In genomic region chr4:145843148-145843547, GRCh38 we compare ENCODE assay signal across 11 cellular contexts.
DNase-seq lines count a peak whose midpoint lies in the region; TF ChIP-seq lines count a peak whose summit lies in the region.
"Had no signal": no experiment of that assay in that cellular context is flagged by ENCODE, and none has a peak within 500 bp of the region (broad histone marks: within the 10 kb centered on the region; RNA-seq: fewer than 3 reads in every experiment).

No MANE protein-coding gene starts in this region.

- peaks cover 52% of the 10 kb centered on the region for H3K36me3 Mint-ChIP-seq in osteocyte (ENCODE audit: unreplicated experiment)
- peaks cover 90% of the 10 kb centered on the region for H3K36me3 Mint-ChIP-seq in activated T-cell treated with anti-CD3 and anti-CD28 coated beads, Interleukin-2, amount 50 U/mL, for 24 hours (ENCODE audit: low read depth)
- H3K36me3 Mint-ChIP-seq: IgD-negative memory B cell had no signal

- no peaks in the 10 kb centered on the region for H3K27me3 Mint-ChIP-seq in osteocyte (ENCODE audit: unreplicated experiment)
- no peaks in the 10 kb centered on the region for H3K27me3 Mint-ChIP-seq in activated T-cell treated with anti-CD3 and anti-CD28 coated beads, Interleukin-2, amount 50 U/mL, for 24 hours
- H3K27me3 Mint-ChIP-seq: IgD-negative memory B cell had no signal

- no peaks in the 10 kb centered on the region for H3K9me2 ChIP-seq in PC-9 (ENCODE audit: insufficient read depth)

- no TSS peak for BruUV-seq in PC-9 (replicated peaks; lab: Mats Ljungman, UMichigan)

- no peaks in the 10 kb centered on the region for H3K79me2 ChIP-seq in PC-9 (ENCODE audit: low read depth)

- no peak overlapping the region for H2AFZ ChIP-seq in PC-9

- peak overlapping the region; percentile 65 for H3K27ac ChIP-seq in PC-9
- H3K27ac ChIP-seq: uterus had no signal

- H3K4me1 Mint-ChIP-seq in osteocyte (ENCODE audit: unreplicated experiment) = peaks cover 28% of the 10 kb centered on the region
- H3K4me1 Mint-ChIP-seq in activated T-cell treated with anti-CD3 and anti-CD28 coated beads, Interleukin-2, amount 50 U/mL, for 24 hours (ENCODE audit: low read depth) = peaks cover 36% of the 10 kb centered on the region

- CTCF ChIA-PET in PC-9 (lab: Charles Lee) = no interaction called here

- POLR2A ChIA-PET in PC-9 (lab: Charles Lee; ENCODE audit: unreplicated experiment) = interaction anchor here (0.7 kb wide), 1 partner anchor 158 kb away, joined by 5 read pairs; no protein-coding TSS in a partner anchor

- H3K9me3 Mint-ChIP-seq in osteocyte (ENCODE audit: unreplicated experiment) = no peaks in the 10 kb centered on the region
- no peaks in the 10 kb centered on the region for H3K9me3 Mint-ChIP-seq in activated T-cell treated with anti-CD3 and anti-CD28 coated beads, Interleukin-2, amount 50 U/mL, for 24 hours
- H3K9me3 Mint-ChIP-seq: IgD-negative memory B cell had no signal

- no peaks in the 10 kb centered on the region for H3F3A ChIP-seq in PC-9 (ENCODE audit: insufficient read depth, low read depth)

- no peaks in the 10 kb centered on the region for H3K27me3 ChIP-seq in PC-9 (ENCODE audit: insufficient read depth, low read depth)
- H3K27me3 ChIP-seq: uterus had no signal

- DNase-seq in GM03348 (ENCODE audit: low spot score) (peak; percentile 74), PC-9 (no peak), dermis microvascular lymphatic vessel endothelial cell (ENCODE audit: low read depth in 2 of 2) (peak; percentile 41 to 83), osteocyte (ENCODE audit: extremely low spot score, unreplicated experiment) (no peak), NCI-H748 treated with DMSO at 0.1 percent for 48 hours (lab: John Stamatoyannopoulos, UW) (no peak), CD1c-positive myeloid dendritic cell (ENCODE audit: extremely low spot score) (no peak)
- DNase-seq in activated T-cell treated with anti-CD3 and anti-CD28 coated beads, Interleukin-2, amount 50 U/mL, for 24 hours = no peak
- DNase-seq: activated effector memory CD4-positive, alpha-beta T cell treated with anti-CD3 and anti-CD28 coated beads, Interleukin-2, amount 50 U/mL, for 16 hours; RPMI8226; uterus had no signal

- H3K36me3 ChIP-seq in PC-9 (ENCODE audit: low read depth) = 0 out of 2 replicates have a peak, but pooled peaks cover 4% of the 10 kb centered on the region
- H3K36me3 ChIP-seq: uterus had no signal

- H3K9me3 ChIP-seq in PC-9 (ENCODE audit: insufficient read depth, low read depth) = no peaks in the 10 kb centered on the region
- H3K9me3 ChIP-seq: uterus had no signal

- intact Hi-C loops in PC-9 (cut with micrococcal nuclease; ENCODE audit: unreplicated experiment) = no loop called here

- 0 out of 2 replicates have a peak, but pooled peaks cover 5% of the 10 kb centered on the region for H3K4me1 ChIP-seq in PC-9 (replicated peaks; ENCODE audit: insufficient read depth)
- H3K4me1 ChIP-seq: uterus had no signal

- H3K4me3 ChIP-seq in PC-9 = no peak overlapping the region
- H3K4me3 ChIP-seq: uterus had no signal

- H4K20me1 ChIP-seq in PC-9 (ENCODE audit: insufficient read depth) = no peaks in the 10 kb centered on the region

- peak overlapping the region; percentile 45 for H3K27ac Mint-ChIP-seq in osteocyte (ENCODE audit: unreplicated experiment)
- no peak overlapping the region for H3K27ac Mint-ChIP-seq in activated T-cell treated with anti-CD3 and anti-CD28 coated beads, Interleukin-2, amount 50 U/mL, for 24 hours

- peak overlapping the region; percentile 19; the same call in 1 of the 2 replicates for H3K4me2 ChIP-seq in PC-9

- TF ChIP-seq CTCF in PC-9 (conservative IDR thresholded peaks at IDR 0.05) = no peak
- TF ChIP-seq CTCF in osteocyte (IDR thresholded peaks at IDR 0.05) = no peak

- no peak overlapping the region for H3K4me3 Mint-ChIP-seq in osteocyte (ENCODE audit: unreplicated experiment)
- no peak overlapping the region for H3K4me3 Mint-ChIP-seq in activated T-cell treated with anti-CD3 and anti-CD28 coated beads, Interleukin-2, amount 50 U/mL, for 24 hours

Comparison
In these comparisons a context has a peak if more than half of its experiments do, and no peak if none do; other contexts are left out.
1. DNase-seq: peak in GM03348 (single experiment) and dermis microvascular lymphatic vessel endothelial cell (2 of 2); none in PC-9 (0 of 2), osteocyte (single experiment), NCI-H748 treated with DMSO at 0.1 percent for 48 hours (single experiment), CD1c-positive myeloid dendritic cell (single experiment) and activated T-cell treated with anti-CD3 and anti-CD28 coated beads, Interleukin-2, amount 50 U/mL, for 24 hours (single experiment).